ENCODE assay signal across 2 cellular contexts in the genomic region with DNA sequence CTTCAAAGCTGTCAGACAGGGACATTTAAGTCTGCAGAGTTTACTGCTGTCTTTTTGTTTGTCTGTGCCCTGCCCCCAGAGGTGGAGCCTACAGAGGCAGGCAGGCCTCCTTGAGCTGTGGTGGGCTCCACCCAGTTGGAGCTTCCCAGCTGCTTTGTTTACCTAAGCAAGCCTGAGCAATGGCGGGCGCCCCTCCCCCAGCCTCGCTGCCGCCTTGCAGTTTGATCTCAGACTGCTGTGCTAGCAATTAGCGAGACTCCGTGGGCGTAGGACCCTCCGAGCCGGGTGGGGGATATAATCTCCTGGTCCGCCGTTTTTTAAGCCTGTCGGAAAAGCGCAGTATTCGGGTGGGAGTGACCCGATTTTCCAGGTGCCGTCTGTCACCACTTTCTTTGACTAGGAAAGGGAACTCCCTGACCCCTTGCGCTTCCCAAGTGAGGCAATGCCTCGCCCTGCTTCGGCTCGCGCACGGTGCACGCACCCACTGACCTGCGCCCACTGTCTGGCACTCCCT. TPM values are rescaled to one million over a fixed set of nuclear protein-coding genes. Genes with fewer than 3 reads are reported as not detected.
"Had no signal": no experiment of that assay in that cellular context is flagged by ENCODE, and none has a peak within 500 bp of the region (broad histone marks: within the 10 kb centered on the region; RNA-seq: fewer than 3 reads in every experiment).

No MANE protein-coding gene starts in this region.

RNA-seq across cellular contexts. Expression of gene IQUB, which starts 6.6 kb away (rescaled TPM):
- total RNA-seq: activated CD8-positive, alpha-beta T cell treated with anti-CD3 and anti-CD28 coated beads, Interleukin-2, amount 10 ng/mL, durations not matched to agents 7 days and 5 days; activated T-helper 1 cell treated with anti-CD3 and anti-CD28 coated beads, Interleukin-12 subunit alpha, Interleukin-12 subunit beta, Interleukin-2, Interleukin-4 antibody, amounts not matched to agents 30 ng/mL and 10 ng/mL and 1 ng/mL, durations not matched to agents 14 hours and 24 hours and 36 hours had no signal
